Comparison of ENCODE assay signal across 22 cellular contexts in genomic region chr4:143133966-143134365, GRCh38.
"Had no signal": no experiment of that assay in that cellular context is flagged by ENCODE, and none has a peak within 500 bp of the region (broad histone marks: within the 10 kb centered on the region; RNA-seq: fewer than 3 reads in every experiment).

No MANE protein-coding gene starts in this region.

- H3K27me3 ChIP-seq: left lung, neural progenitor cell, neutrophil, right atrium auricular region, right lobe of liver, suprapubic skin, tibial artery, uterus had no signal

- H3K36me3 ChIP-seq: left lung, lower lobe of right lung, neural progenitor cell, neutrophil, right atrium auricular region, right lobe of liver, suprapubic skin, thoracic aorta, tibial artery, uterus had no signal

- H3K4me1 ChIP-seq: left lung, lower lobe of right lung, neural progenitor cell, parathyroid adenoma, right atrium auricular region, right lobe of liver, suprapubic skin, tibial artery, uterus had no signal

- H3K4me3 ChIP-seq: left lung, lower lobe of right lung, neural progenitor cell, right atrium auricular region, right lobe of liver, suprapubic skin, thoracic aorta, tibial artery, uterus had no signal

- H3K9me3 ChIP-seq: left lung, lower lobe of right lung, neutrophil, right atrium auricular region, right lobe of liver, suprapubic skin, thoracic aorta, tibial artery, uterus had no signal

- ATAC-seq: left lung; lower lobe of right lung; natural killer cell; right lobe of liver; stimulated activated effector memory CD8-positive, alpha-beta T cell treated with anti-CD3 and anti-CD28 coated beads, Interleukin-12 subunit alpha, Interleukin-12 subunit beta, amount 100 ng/mL, for 72 hours had no signal

- DNase-seq: islet precursor cell; left lung; lower lobe of right lung; mammary epithelial cell; mesenchymal stem cell; naive B cell; natural killer cell; nephron progenitor cell; occipital lobe; right lobe of liver; stimulated activated CD4-positive, alpha-beta T cell treated with anti-CD3 and anti-CD28 coated beads, Interleukin-12 subunit alpha, Interleukin-12 subunit beta, amount 100 ng/mL, for 4 hours; stimulated activated CD4-positive, alpha-beta T cell treated with anti-CD3 and anti-CD28 coated beads, Interleukin-4, amount 100 ng/mL, for 24 hours; stimulated activated naive CD4-positive, alpha-beta T cell; tibial artery; uterus had no signal

- H3K27ac ChIP-seq: left lung, lower lobe of right lung, neural progenitor cell, neutrophil, parathyroid adenoma, right atrium auricular region, right lobe of liver, suprapubic skin, thoracic aorta, tibial artery, uterus had no signal
